14 cellular contexts compared by ENCODE assay signal in the genomic region with DNA sequence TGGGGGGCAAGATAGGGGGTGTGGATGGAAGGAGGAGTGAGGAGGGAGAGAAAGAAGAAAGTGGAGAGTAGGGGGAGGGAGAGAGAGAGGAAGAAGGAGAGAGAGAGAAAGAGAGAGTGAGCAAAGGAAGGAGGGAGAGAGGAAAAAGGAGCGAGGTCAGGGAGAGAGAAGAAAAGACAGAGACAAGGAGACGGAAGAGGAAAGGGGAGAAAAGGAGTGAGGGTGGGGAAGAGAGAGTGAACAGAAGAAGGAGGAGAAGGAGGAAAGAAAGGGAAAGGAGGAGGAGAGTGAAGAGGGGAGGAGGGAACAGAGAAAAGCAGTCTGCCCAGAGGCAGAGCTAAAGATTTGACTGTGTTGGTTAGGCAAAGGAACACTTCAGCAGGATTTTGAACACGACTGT.
A peak's percentile ranks its signal among the peaks of the same experiment; 100 is the strongest.
DNase-seq lines count a peak whose midpoint lies in the region; ATAC-seq and TF ChIP-seq lines count a peak whose summit lies in the region.
"Had no signal": no experiment of that assay in that cellular context is flagged by ENCODE, and none has a peak within 500 bp of the region (broad histone marks: within the 10 kb centered on the region; RNA-seq: fewer than 3 reads in every experiment).

No MANE protein-coding gene starts in this region.

- 35% methylated on average over 3 of the region's 3 CpGs for WGBS in right cardiac atrium

- H3K9me3 Mint-ChIP-seq in glutamatergic neuron (ENCODE audit: unreplicated experiment), result no peaks in the 10 kb centered on the region
- H3K9me3 Mint-ChIP-seq in stimulated activated memory B cell treated with anti-CD40 and anti-IgM and Interleukin-4, amounts not matched to agents 10 μg/mL and 1 μg/mL and 100 μg/mL, for 72 hours, result no peaks in the 10 kb centered on the region
- H3K9me3 Mint-ChIP-seq: CD4-positive, CD25-positive, alpha-beta regulatory T cell had no signal

- H3K4me3 ChIP-seq in cardiac muscle cell (no peak overlapping the region), right cardiac atrium (ENCODE audit: low read length) (no peak overlapping the region), mucosa of descending colon (no peak overlapping the region)
- H3K4me3 ChIP-seq: BLaER1 treated with 17β-estradiol and CSF1 and Interleukin-3, amounts not matched to agents 10 nM and 100 nM had no signal

- H3K9me3 ChIP-seq in cardiac muscle cell (ENCODE audit: low read depth) (no peaks in the 10 kb centered on the region), right cardiac atrium (ENCODE audit: control insufficient read depth, low read length) (no peaks in the 10 kb centered on the region), T-helper 17 cell (ENCODE audit: control insufficient read depth, low read length, poor library complexity, severe bottlenecking) (no peaks in the 10 kb centered on the region), mucosa of descending colon (no peaks in the 10 kb centered on the region)
- H3K9me3 ChIP-seq: BLaER1 treated with 17β-estradiol and CSF1 and Interleukin-3, amounts not matched to agents 10 nM and 100 nM had no signal

- H3K27ac ChIP-seq in cardiac muscle cell (peak overlapping the region; percentile 3), right cardiac atrium (ENCODE audit: low read length) (no peak overlapping the region)
- H3K27ac ChIP-seq: BLaER1 treated with 17β-estradiol and CSF1 and Interleukin-3, amounts not matched to agents 10 nM and 100 nM had no signal

- TF ChIP-seq CTCF in cardiac muscle cell (IDR thresholded peaks at IDR 0.05; ENCODE audit: low read depth, low read length) (no peak), glutamatergic neuron (IDR thresholded peaks at IDR 0.05; ENCODE audit: partially characterized antibody, unreplicated experiment) (no peak), mucosa of descending colon (IDR thresholded peaks at IDR 0.05) (no peak)

- H3K4me3 Mint-ChIP-seq in T-helper 17 cell (no peak overlapping the region), glutamatergic neuron (ENCODE audit: unreplicated experiment) (no peak overlapping the region)
- no peak overlapping the region for H3K4me3 Mint-ChIP-seq in stimulated activated memory B cell treated with anti-CD40 and anti-IgM and Interleukin-4, amounts not matched to agents 10 μg/mL and 1 μg/mL and 100 μg/mL, for 72 hours
- H3K4me3 Mint-ChIP-seq: CD4-positive, CD25-positive, alpha-beta regulatory T cell; H9 had no signal

- H3K27me3 ChIP-seq in cardiac muscle cell (no peaks in the 10 kb centered on the region), right cardiac atrium (ENCODE audit: control insufficient read depth, insufficient read depth) (no peaks in the 10 kb centered on the region)
- H3K27me3 ChIP-seq: BLaER1 treated with 17β-estradiol and CSF1 and Interleukin-3, amounts not matched to agents 10 nM and 100 nM had no signal

- H3K4me1 ChIP-seq in cardiac muscle cell (ENCODE audit: low read depth) (no peaks in the 10 kb centered on the region), right cardiac atrium (ENCODE audit: control insufficient read depth, insufficient read depth, low read length) (peaks cover 3% of the 10 kb centered on the region), mucosa of descending colon (ENCODE audit: low read depth) (no peaks in the 10 kb centered on the region)

- H3K27ac Mint-ChIP-seq in T-helper 17 cell (peak overlapping the region; percentile 34), glutamatergic neuron (ENCODE audit: unreplicated experiment) (peak overlapping the region; percentile 17)
- peak overlapping the region; percentile 12 for H3K27ac Mint-ChIP-seq in stimulated activated memory B cell treated with anti-CD40 and anti-IgM and Interleukin-4, amounts not matched to agents 10 μg/mL and 1 μg/mL and 100 μg/mL, for 72 hours
- H3K27ac Mint-ChIP-seq: CD4-positive, CD25-positive, alpha-beta regulatory T cell; H9 had no signal

- ATAC-seq in right cardiac atrium (no peak), T-helper 17 cell (no peak), GM19467 (IDR thresholded peaks at IDR 0.05; ENCODE audit: unreplicated experiment) (no peak), mucosa of descending colon (no peak)
- ATAC-seq in stimulated activated memory B cell treated with anti-CD40 and anti-IgM and Interleukin-4, amounts not matched to agents 10 μg/mL and 1 μg/mL and 100 μg/mL, for 72 hours, result no peak

- intact Hi-C loops in right cardiac atrium (cut with DNase I) (loop anchor here in 2 of 4 donors (5.0 to 10.0 kb wide), 3 partner anchors 178 to 218 kb away; a partner anchor contains a TSS), mucosa of descending colon (cut with DNase I, micrococcal nuclease) (no loop called here)

- no peaks in the 10 kb centered on the region for H3K36me3 ChIP-seq in cardiac muscle cell
- H3K36me3 ChIP-seq in mucosa of descending colon (ENCODE audit: low read depth), result no peaks in the 10 kb centered on the region
- H3K36me3 ChIP-seq: BLaER1 treated with 17β-estradiol and CSF1 and Interleukin-3, amounts not matched to agents 10 nM and 100 nM had no signal

- DNase-seq in cardiac muscle cell (ENCODE audit: low read depth in 1 of 2, low spot score in 1 of 2), result no peak
- no peak for DNase-seq in right cardiac atrium
- no peak for DNase-seq in T-helper 17 cell
- DNase-seq in glutamatergic neuron, result no peak
- no peak for DNase-seq in NCI-H446 (lab: John Stamatoyannopoulos, UW)
- DNase-seq in mucosa of descending colon, result no peak
- DNase-seq: ACHN; CD4-positive, CD25-positive, alpha-beta regulatory T cell; DMS 273 treated with DMSO at 0.1 percent for 48 hours; GOT3; H9 had no signal

- H3K36me3 Mint-ChIP-seq in T-helper 17 cell (ENCODE audit: low read depth) (no peaks in the 10 kb centered on the region), glutamatergic neuron (ENCODE audit: unreplicated experiment) (no peaks in the 10 kb centered on the region)
- H3K36me3 Mint-ChIP-seq in stimulated activated memory B cell treated with anti-CD40 and anti-IgM and Interleukin-4, amounts not matched to agents 10 μg/mL and 1 μg/mL and 100 μg/mL, for 72 hours, result no peaks in the 10 kb centered on the region
- H3K36me3 Mint-ChIP-seq: CD4-positive, CD25-positive, alpha-beta regulatory T cell had no signal

- H3K4me1 Mint-ChIP-seq in T-helper 17 cell (no peaks in the 10 kb centered on the region), glutamatergic neuron (ENCODE audit: low read depth, unreplicated experiment) (peaks cover 6% of the 10 kb centered on the region)
- H3K4me1 Mint-ChIP-seq in stimulated activated memory B cell treated with anti-CD40 and anti-IgM and Interleukin-4, amounts not matched to agents 10 μg/mL and 1 μg/mL and 100 μg/mL, for 72 hours, result no peaks in the 10 kb centered on the region
- H3K4me1 Mint-ChIP-seq: CD4-positive, CD25-positive, alpha-beta regulatory T cell had no signal

- H3K27me3 Mint-ChIP-seq in T-helper 17 cell (no peaks in the 10 kb centered on the region), glutamatergic neuron (ENCODE audit: unreplicated experiment) (peaks cover 1% of the 10 kb centered on the region)
- no peaks in the 10 kb centered on the region for H3K27me3 Mint-ChIP-seq in stimulated activated memory B cell treated with anti-CD40 and anti-IgM and Interleukin-4, amounts not matched to agents 10 μg/mL and 1 μg/mL and 100 μg/mL, for 72 hours
- H3K27me3 Mint-ChIP-seq: CD4-positive, CD25-positive, alpha-beta regulatory T cell had no signal
